Comparison of ENCODE assay signal across 8 cellular contexts in genomic region chr20:64084209-64085152, GRCh38. TPM values are rescaled to one million over a fixed set of nuclear protein-coding genes. Genes with fewer than 3 reads are reported as not detected.
DNase-seq lines count a peak whose midpoint lies in the region; ATAC-seq, FAIRE-seq and TF ChIP-seq lines count a peak whose summit lies in the region.

LKAAEAR1 (minus strand) TSS chr20:64084398; CDS start chr20:64084219, 179 bp downstream.

- CTCF ChIA-PET in A549 (lab: Yijun Ruan, JAX) = interaction anchor here (0.7 to 9.1 kb wide), 25 partner anchors 8 to 547 kb away, joined by 3 to 121 read pairs (median 5); partner anchors contain the start of genes PTK6 and SAMD10

- peaks cover 13% of the 10 kb centered on the region for H3K4me1 ChIP-seq in A549
- peaks cover 0 to 14% of the 10 kb centered on the region in 2 donors for H3K4me1 ChIP-seq in lung (ENCODE audit: control insufficient read depth in 2 of 2, insufficient read depth in 2 of 2, low read length in 2 of 2)

- TF ChIP-seq CTCF in A549 (IDR thresholded peaks at IDR 0.05) = no peak
- TF ChIP-seq CTCF in HFFc6 (IDR thresholded peaks at IDR 0.05) = no peak
- no peak for TF ChIP-seq CTCF in lung (IDR thresholded peaks at IDR 0.05; ENCODE audit: control extremely low read depth, extremely low read depth)

- intact Hi-C loops in sciatic nerve (cut with DNase I) = no loop called here

- POLR2A ChIA-PET in A549 (lab: Yijun Ruan, JAX) = interaction anchor here (0.9 to 1.7 kb wide), 2 partner anchors 31 to 564 kb away, joined by 4 read pairs; partner anchors contain the start of gene PPDPF

- no peaks in the 10 kb centered on the region for H3K36me3 ChIP-seq in lung (ENCODE audit: control insufficient read depth in 2 of 2, insufficient read depth in 2 of 2, low read length in 2 of 2)

- H3K4me2 ChIP-seq in A549 = peak within 1 kb of the TSS; percentile 99

- H3K27ac ChIP-seq in A549 (peak within 1 kb of the TSS; percentile 77 to 86), lung (ENCODE audit: low read depth in 1 of 2, low read length in 1 of 2) (no peak within 1 kb of the TSS)

- no peak for FAIRE-seq in A549 (lab: Jason Lieb, UNC)

- H3K4me3 ChIP-seq in A549 (peak within 1 kb of the TSS; percentile 71), lung (peak within 1 kb of the TSS; percentile 37)

- H3K27me3 Mint-ChIP-seq in HFFc6 (ENCODE audit: insufficient read depth) = peaks cover 34% of the 10 kb centered on the region

- DNase-seq in A549 (ENCODE audit: low read depth in 1 of 2, low spot score in 1 of 2) (no peak), HFFc6 (no peak), astrocyte of the hippocampus (ENCODE audit: low read depth, low spot score) (peak; percentile 39), lung (ENCODE audit: low spot score) (no peak), sciatic nerve (ENCODE audit: low spot score) (no peak)
- DNase-seq in stimulated activated CD4-positive, alpha-beta T cell treated with anti-CD3 and anti-CD28 coated beads, Interleukin-12 subunit alpha, Interleukin-12 subunit beta, amount 100 ng/mL, for 4 hours = no peak

- H3K27me3 ChIP-seq in lung (ENCODE audit: control insufficient read depth, insufficient read depth) = peaks cover 3% of the 10 kb centered on the region

- no peak for TF ChIP-seq RAD21 in A549 (conservative IDR thresholded peaks at IDR 0.05 in 1 of 2, IDR thresholded peaks at IDR 0.05 in 1 of 2)

- H3K9me3 ChIP-seq in A549 = no peaks in the 10 kb centered on the region
- H3K9me3 ChIP-seq in lung (ENCODE audit: control insufficient read depth in 2 of 2, insufficient read depth in 1 of 2, low read length in 1 of 2) = no peaks in the 10 kb centered on the region

- no peaks in the 10 kb centered on the region for H3K4me1 Mint-ChIP-seq in HFFc6 (ENCODE audit: low read depth)

- ATAC-seq in A549 (peak in 1 of 2 experiments; percentile 3; a peak in 2 of 6 replicates), lung (ENCODE audit: insufficient read depth, low FRiP score) (no peak), sciatic nerve (no peak), HG02884 (IDR thresholded peaks at IDR 0.05; ENCODE audit: unreplicated experiment) (no peak), GM18861 (IDR thresholded peaks at IDR 0.05; ENCODE audit: unreplicated experiment) (no peak)

- TF ChIP-seq EP300 in A549 (IDR thresholded peaks at IDR 0.05) = no peak

- TF ChIP-seq POLR2A in A549 (IDR thresholded peaks at IDR 0.05; ENCODE audit: low read length) = no peak

- H3K36me3 Mint-ChIP-seq in HFFc6 (ENCODE audit: low read depth) = no peaks in the 10 kb centered on the region

- WGBS in A549 (ENCODE audit: missing lambda C conversion rate) = 60% methylated on average over 20 of the region's 52 CpGs
- 9% methylated on average over 49 to 52 of the region's 52 CpGs for WGBS in lung, 2 donors

- peak within 1 kb of the TSS; percentile 73 for H3K4me3 Mint-ChIP-seq in HFFc6

- no peaks in the 10 kb centered on the region for H3K9me3 Mint-ChIP-seq in HFFc6

- H3K27ac Mint-ChIP-seq in HFFc6 = no peak within 1 kb of the TSS

TF ChIP-seq in A549, 52 proteins besides CTCF, POLR2A, EP300 and RAD21:
- no peak for TF ChIP-seq HDAC2 (IDR thresholded peaks at IDR 0.05)
- no peak for TF ChIP-seq SREBF2 (IDR thresholded peaks at IDR 0.05)
- TF ChIP-seq CEBPB (IDR thresholded peaks at IDR 0.05) = no peak
- TF ChIP-seq, protein P1, sequence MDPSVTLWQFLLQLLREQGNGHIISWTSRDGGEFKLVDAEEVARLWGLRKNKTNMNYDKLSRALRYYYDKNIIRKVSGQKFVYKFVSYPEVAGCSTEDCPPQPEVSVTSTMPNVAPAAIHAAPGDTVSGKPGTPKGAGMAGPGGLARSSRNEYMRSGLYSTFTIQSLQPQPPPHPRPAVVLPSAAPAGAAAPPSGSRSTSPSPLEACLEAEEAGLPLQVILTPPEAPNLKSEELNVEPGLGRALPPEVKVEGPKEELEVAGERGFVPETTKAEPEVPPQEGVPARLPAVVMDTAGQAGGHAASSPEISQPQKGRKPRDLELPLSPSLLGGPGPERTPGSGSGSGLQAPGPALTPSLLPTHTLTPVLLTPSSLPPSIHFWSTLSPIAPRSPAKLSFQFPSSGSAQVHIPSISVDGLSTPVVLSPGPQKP (IDR thresholded peaks at IDR 0.05; ENCODE audit: low read depth, low read length) = no peak
- no peak for TF ChIP-seq POLR2AphosphoS2 (conservative IDR thresholded peaks at IDR 0.05; ENCODE audit: low read length)
- no peak for TF ChIP-seq CHD2 (IDR thresholded peaks at IDR 0.05; ENCODE audit: low read length, partially characterized antibody)
- TF ChIP-seq, protein P2, sequence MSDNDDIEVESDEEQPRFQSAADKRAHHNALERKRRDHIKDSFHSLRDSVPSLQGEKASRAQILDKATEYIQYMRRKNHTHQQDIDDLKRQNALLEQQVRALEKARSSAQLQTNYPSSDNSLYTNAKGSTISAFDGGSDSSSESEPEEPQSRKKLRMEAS (IDR thresholded peaks at IDR 0.05) = no peak
- TF ChIP-seq, protein P3, sequence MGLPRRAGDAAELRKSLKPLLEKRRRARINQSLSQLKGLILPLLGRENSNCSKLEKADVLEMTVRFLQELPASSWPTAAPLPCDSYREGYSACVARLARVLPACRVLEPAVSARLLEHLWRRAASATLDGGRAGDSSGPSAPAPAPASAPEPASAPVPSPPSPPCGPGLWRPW (IDR thresholded peaks at IDR 0.05) = no peak
- TF ChIP-seq, protein P4, sequence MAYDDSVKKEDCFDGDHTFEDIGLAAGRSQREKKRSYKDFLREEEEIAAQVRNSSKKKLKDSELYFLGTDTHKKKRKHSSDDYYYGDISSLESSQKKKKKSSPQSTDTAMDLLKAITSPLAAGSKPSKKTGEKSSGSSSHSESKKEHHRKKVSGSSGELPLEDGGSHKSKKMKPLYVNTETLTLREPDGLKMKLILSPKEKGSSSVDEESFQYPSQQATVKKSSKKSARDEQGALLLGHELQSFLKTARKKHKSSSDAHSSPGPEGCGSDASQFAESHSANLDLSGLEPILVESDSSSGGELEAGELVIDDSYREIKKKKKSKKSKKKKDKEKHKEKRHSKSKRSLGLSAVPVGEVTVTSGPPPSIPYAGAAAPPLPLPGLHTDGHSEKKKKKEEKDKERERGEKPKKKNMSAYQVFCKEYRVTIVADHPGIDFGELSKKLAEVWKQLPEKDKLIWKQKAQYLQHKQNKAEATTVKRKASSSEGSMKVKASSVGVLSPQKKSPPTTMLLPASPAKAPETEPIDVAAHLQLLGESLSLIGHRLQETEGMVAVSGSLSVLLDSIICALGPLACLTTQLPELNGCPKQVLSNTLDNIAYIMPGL (CRISPR knock-in tag; IDR thresholded peaks at IDR 0.05; ENCODE audit: borderline replicate concordance) = no peak
- no peak for TF ChIP-seq FOSL2 (IDR thresholded peaks at IDR 0.05)
- no peak for TF ChIP-seq FOSL2 (CRISPR knock-in tag; IDR thresholded peaks at IDR 0.05)
TF ChIP-seq in A549: peak in this region for 0.

RNA-seq across cellular contexts. Expression of gene LKAAEAR1, which starts in this region (rescaled TPM):
- polyA plus RNA-seq in A549 (2011; rRNA removed) (0.14 TPM in 1 of 2 replicates, not detected in the other), A549 (2017; fragmentation: RNase III; extraction: RNeasy Plus Mini Kit Qiagen cat#74134 plus additional on column Dnase treatment) (0.49 to 0.60 TPM (median 0.56 TPM) in 3 replicates), lung (1 to 10 TPM in 1 of 2 donors, under 1 TPM in 1; 0.65 to 2.3 TPM)
- 1.6 and 2.3 TPM in 2 replicates for polyA plus RNA-seq in A549 (2012; cell fraction: cytosol; rRNA removed)
- polyA plus RNA-seq in A549 (2012; cell fraction: nucleus; rRNA removed) = 1.1 and 2.2 TPM in 2 replicates
- polyA minus RNA-seq in A549 (2011; rRNA and poly(A)+ RNA removed) = not detected in 2 replicates
- total RNA-seq in HFFc6 (2021; fragmentation: NEBNext Ultra II Directional; extraction: Animal tissue kit (Norgen Biotek cat#: 25700)) = not detected
- total RNA-seq in lung (under 1 TPM; 0.51 to 0.64 TPM), sciatic nerve (not detected)

Comparison
In these comparisons a context has a peak if more than half of its experiments do, and no peak if none do; other contexts are left out.
1. H3K27ac ChIP-seq: peak in A549 (2 of 2); none in lung (0 of 2).